Comparison of ENCODE assay signal across 11 cellular contexts in the genomic region with DNA sequence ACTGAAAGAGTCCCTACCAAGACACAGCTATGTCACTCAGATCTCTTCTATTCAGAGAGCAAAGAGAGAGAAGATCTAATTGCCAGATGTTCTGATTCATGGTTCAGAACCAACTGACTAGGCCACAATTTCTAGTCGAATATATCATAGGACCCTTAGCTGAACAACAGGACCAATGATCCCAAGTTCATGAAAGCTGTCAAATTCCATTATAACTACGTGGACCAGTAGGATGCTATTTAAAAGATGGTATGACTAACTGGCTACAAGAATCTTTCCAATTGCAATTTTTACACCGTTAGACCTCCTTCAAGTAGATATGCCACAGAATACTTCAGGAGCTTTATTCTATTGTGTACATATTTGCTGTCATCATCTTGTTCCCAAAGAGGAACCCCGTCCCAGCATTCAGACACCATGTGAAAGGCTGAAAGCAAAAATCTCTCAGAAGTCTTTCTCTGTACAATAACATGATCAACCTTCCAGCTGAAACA. TPM values are rescaled to one million over a fixed set of nuclear protein-coding genes. Genes with fewer than 3 reads are reported as not detected.
DNase-seq lines count a peak whose midpoint lies in the region; ATAC-seq, FAIRE-seq and TF ChIP-seq lines count a peak whose summit lies in the region.
"Had no signal": no experiment of that assay in that cellular context is flagged by ENCODE, and none has a peak within 500 bp of the region (broad histone marks: within the 10 kb centered on the region; RNA-seq: fewer than 3 reads in every experiment).

No MANE protein-coding gene starts in this region.

- intact Hi-C loops in activated T-helper 2 cell treated with anti-CD3 and anti-CD28 coated beads, Interferon-gamma antibody, Interleukin-2, Interleukin-4, amounts not matched to agents 10 μg/mL and 5 μg/mL and 100 μg/mL, durations not matched to agents 14 hours and 24 hours and 36 hours (cut with micrococcal nuclease): loop anchor here (1.0 to 2.0 kb wide), 4 partner anchors 10 to 65 kb away; a partner anchor contains a TSS
- intact Hi-C loops in natural killer cell (cut with micrococcal nuclease): no loop called here

- no peak for TF ChIP-seq CTCF in natural killer cell (IDR thresholded peaks at IDR 0.05)

- peak; percentile 10 for ATAC-seq in HG03097 (IDR thresholded peaks at IDR 0.05; ENCODE audit: low FRiP score, unreplicated experiment)
- ATAC-seq in natural killer cell: no peak
- no peak for ATAC-seq in GM19351 (IDR thresholded peaks at IDR 0.05; ENCODE audit: unreplicated experiment)
- no peak for ATAC-seq in GM18519 (IDR thresholded peaks at IDR 0.05; ENCODE audit: low FRiP score, unreplicated experiment)
- ATAC-seq: heart left ventricle, sciatic nerve had no signal

- H3K27ac Mint-ChIP-seq in activated T-helper 2 cell treated with anti-CD3 and anti-CD28 coated beads, Interferon-gamma antibody, Interleukin-2, Interleukin-4, amounts not matched to agents 10 μg/mL and 5 μg/mL and 100 μg/mL, durations not matched to agents 14 hours and 24 hours and 36 hours: peak overlapping the region; percentile 74
- peak overlapping the region; percentile 93 for H3K27ac Mint-ChIP-seq in natural killer cell

- DNase-seq in GM12891 (ENCODE audit: insufficient read length, low spot score): no peak
- no peak for DNase-seq in activated T-helper 2 cell treated with anti-CD3 and anti-CD28 coated beads, Interferon-gamma antibody, Interleukin-2, Interleukin-4, amounts not matched to agents 10 μg/mL and 5 μg/mL and 100 μg/mL, durations not matched to agents 14 hours and 24 hours and 36 hours (ENCODE audit: low spot score)
- no peak for DNase-seq in natural killer cell
- no peak for DNase-seq in GM12892 (ENCODE audit: insufficient read length)
- DNase-seq in Ammon's horn (ENCODE audit: low spot score): no peak
- DNase-seq: DMS79, heart left ventricle had no signal

- H3K36me3 Mint-ChIP-seq in activated T-helper 2 cell treated with anti-CD3 and anti-CD28 coated beads, Interferon-gamma antibody, Interleukin-2, Interleukin-4, amounts not matched to agents 10 μg/mL and 5 μg/mL and 100 μg/mL, durations not matched to agents 14 hours and 24 hours and 36 hours (ENCODE audit: low read depth): peaks cover 43% of the 10 kb centered on the region
- no peaks in the 10 kb centered on the region for H3K36me3 Mint-ChIP-seq in natural killer cell

- H3K4me1 Mint-ChIP-seq in activated T-helper 2 cell treated with anti-CD3 and anti-CD28 coated beads, Interferon-gamma antibody, Interleukin-2, Interleukin-4, amounts not matched to agents 10 μg/mL and 5 μg/mL and 100 μg/mL, durations not matched to agents 14 hours and 24 hours and 36 hours (ENCODE audit: low read depth): peaks cover 80% of the 10 kb centered on the region
- H3K4me1 Mint-ChIP-seq in natural killer cell: peaks cover 44 to 48% of the 10 kb centered on the region in 2 donors

- no peaks in the 10 kb centered on the region for H3K27me3 Mint-ChIP-seq in activated T-helper 2 cell treated with anti-CD3 and anti-CD28 coated beads, Interferon-gamma antibody, Interleukin-2, Interleukin-4, amounts not matched to agents 10 μg/mL and 5 μg/mL and 100 μg/mL, durations not matched to agents 14 hours and 24 hours and 36 hours (ENCODE audit: low read depth)
- H3K27me3 Mint-ChIP-seq in natural killer cell (ENCODE audit: low read depth in 2 of 2): no peaks in the 10 kb centered on the region

- H3K9me3 Mint-ChIP-seq in activated T-helper 2 cell treated with anti-CD3 and anti-CD28 coated beads, Interferon-gamma antibody, Interleukin-2, Interleukin-4, amounts not matched to agents 10 μg/mL and 5 μg/mL and 100 μg/mL, durations not matched to agents 14 hours and 24 hours and 36 hours: no peaks in the 10 kb centered on the region
- H3K9me3 Mint-ChIP-seq in natural killer cell: no peaks in the 10 kb centered on the region

- FAIRE-seq in GM12891 (lab: Jason Lieb, UNC) (peak; percentile 55), GM12892 (lab: Jason Lieb, UNC) (no peak)

- peak overlapping the region; percentile 62 for H3K4me3 Mint-ChIP-seq in activated T-helper 2 cell treated with anti-CD3 and anti-CD28 coated beads, Interferon-gamma antibody, Interleukin-2, Interleukin-4, amounts not matched to agents 10 μg/mL and 5 μg/mL and 100 μg/mL, durations not matched to agents 14 hours and 24 hours and 36 hours (ENCODE audit: low read depth)
- peak overlapping the region; percentile 74 for H3K4me3 Mint-ChIP-seq in natural killer cell

- TF ChIP-seq POLR2A in GM12891 (IDR thresholded peaks at IDR 0.05; ENCODE audit: low read depth, low read length) (no peak), GM12892 (IDR thresholded peaks at IDR 0.05; ENCODE audit: low read depth, low read length) (no peak)

TF ChIP-seq in GM12891, 5 proteins besides CTCF, POLR2A, EP300 and RAD21:
- TF ChIP-seq PAX5 (IDR thresholded peaks at IDR 0.05; ENCODE audit: insufficient read depth, low read length, severe bottlenecking) (no peak), POLR2AphosphoS5 (IDR thresholded peaks at IDR 0.05; ENCODE audit: low read depth, low read length) (no peak), TAF1 (IDR thresholded peaks at IDR 0.05; ENCODE audit: low read depth, low read length) (no peak), POU2F2 (IDR thresholded peaks at IDR 0.05; ENCODE audit: low read depth, low read length) (no peak), SPI1 (IDR thresholded peaks at IDR 0.05; ENCODE audit: low read depth, low read length) (no peak)

RNA-seq across cellular contexts. Expression of a gene that starts 26.0 kb away (rescaled TPM):
- 1.9 TPM for polyA plus RNA-seq in GM12891 (2012; ENCODE audit: low read depth, missing spikeins)
- total RNA-seq in activated T-helper 2 cell treated with anti-CD3 and anti-CD28 coated beads, Interferon-gamma antibody, Interleukin-2, Interleukin-4, amounts not matched to agents 10 μg/mL and 5 μg/mL and 100 μg/mL, durations not matched to agents 14 hours and 24 hours and 36 hours: 17.4 and 19.2 TPM in 2 replicates
- 1 to 10 TPM; 5.3 to 9.3 (median 6.1) TPM for total RNA-seq in natural killer cell
- 2.5 TPM for polyA plus RNA-seq in GM12892 (2012; ENCODE audit: missing spikeins)

RNA-seq across cellular contexts. Expression of a gene that starts 26.4 kb away (rescaled TPM):
- polyA plus RNA-seq in GM12891 (2012; ENCODE audit: low read depth, missing spikeins): 32.4 TPM
- 30.5 and 34.7 TPM in 2 replicates for total RNA-seq in activated T-helper 2 cell treated with anti-CD3 and anti-CD28 coated beads, Interferon-gamma antibody, Interleukin-2, Interleukin-4, amounts not matched to agents 10 μg/mL and 5 μg/mL and 100 μg/mL, durations not matched to agents 14 hours and 24 hours and 36 hours
- 10 to 100 TPM; 15.3 to 25.7 (median 17.2) TPM for total RNA-seq in natural killer cell
- polyA plus RNA-seq in GM12892 (2012; ENCODE audit: missing spikeins): 31.9 TPM
